Comparison of ENCODE assay signal across 8 cellular contexts in genomic region chr3:52291508-52292181, GRCh38. TPM values are rescaled to one million over a fixed set of nuclear protein-coding genes. Genes with fewer than 3 reads are reported as not detected.
DNase-seq lines count a peak whose midpoint lies in the region; ATAC-seq and TF ChIP-seq lines count a peak whose summit lies in the region.

No MANE protein-coding gene starts in this region.

- H3K9me3 Mint-ChIP-seq in glutamatergic neuron (ENCODE audit: unreplicated experiment), result peaks cover 8% of the 10 kb centered on the region

- H3K9ac ChIP-seq in BLaER1 treated with 17β-estradiol and CSF1 and Interleukin-3, amounts not matched to agents 10 nM and 100 nM, result peak overlapping the region in 5 of 11 experiments; percentile 8 to 93 (median 31); a peak in 4 of 22 replicates

- intact Hi-C loops in tibial artery (cut with DNase I; ENCODE audit: low total_unique reads), result loop anchor here (5.0 kb wide), 2 partner anchors 51 to 116 kb away; no protein-coding TSS in a partner anchor

- peaks cover 0 to 64% (median 26%) of the 10 kb centered on the region in 11 experiments; a peak in 13 of 22 replicates for H4K20me1 ChIP-seq in BLaER1 treated with 17β-estradiol and CSF1 and Interleukin-3, amounts not matched to agents 10 nM and 100 nM

- DNase-seq in HFF-Myc (ENCODE audit: extremely low read depth, low read depth) (no peak), glutamatergic neuron (peak; percentile 78), tibial artery (no peak)
- peak; percentile 78 for DNase-seq in activated CD8-positive, alpha-beta memory T cell treated with anti-CD3 and anti-CD28 coated beads for 24 hours

- H3K27me3 ChIP-seq in BLaER1 treated with 17β-estradiol and CSF1 and Interleukin-3, amounts not matched to agents 10 nM and 100 nM, result no peaks in the 10 kb centered on the region
- H3K27me3 ChIP-seq in tibial artery, result no peaks in the 10 kb centered on the region

- ATAC-seq in GM21367 (IDR thresholded peaks at IDR 0.05; ENCODE audit: unreplicated experiment), result no peak
- ATAC-seq in GM18868 (IDR thresholded peaks at IDR 0.05; ENCODE audit: unreplicated experiment), result no peak
- no peak for ATAC-seq in GM19452 (IDR thresholded peaks at IDR 0.05; ENCODE audit: unreplicated experiment)

- peak; percentile 48 for TF ChIP-seq CTCF in HFF-Myc (IDR thresholded peaks at IDR 0.05; ENCODE audit: low read depth, low read length, missing control alignments)
- TF ChIP-seq CTCF in glutamatergic neuron (IDR thresholded peaks at IDR 0.05; ENCODE audit: partially characterized antibody, unreplicated experiment), result peak; percentile 64
- TF ChIP-seq CTCF in tibial artery (IDR thresholded peaks at IDR 0.05), result peak; percentile 4 to 27

- peaks cover 4% of the 10 kb centered on the region for H3K27me3 Mint-ChIP-seq in glutamatergic neuron (ENCODE audit: unreplicated experiment)

- H3K4me1 Mint-ChIP-seq in glutamatergic neuron (ENCODE audit: low read depth, unreplicated experiment), result peaks cover 19% of the 10 kb centered on the region

- H3K4me2 ChIP-seq in BLaER1 treated with 17β-estradiol and CSF1 and Interleukin-3, amounts not matched to agents 10 nM and 100 nM, result peak overlapping the region in 6 of 11 experiments; percentile 83 to 95 (median 90); a peak in 7 of 22 replicates

- no peaks in the 10 kb centered on the region for H3K36me3 Mint-ChIP-seq in glutamatergic neuron (ENCODE audit: unreplicated experiment)

- peaks cover 18 to 60% (median 43%) of the 10 kb centered on the region in 11 experiments for H3K36me3 ChIP-seq in BLaER1 treated with 17β-estradiol and CSF1 and Interleukin-3, amounts not matched to agents 10 nM and 100 nM
- H3K36me3 ChIP-seq in tibial artery, result peaks cover 0 to 33% (median 16%) of the 10 kb centered on the region in 3 donors

- H3K4me3 ChIP-seq in BLaER1 treated with 17β-estradiol and CSF1 and Interleukin-3, amounts not matched to agents 10 nM and 100 nM, result no peak overlapping the region
- H3K4me3 ChIP-seq in HFF-Myc (replicated peaks; ENCODE audit: low read depth, low read length) (no peak overlapping the region), tibial artery (no peak overlapping the region)

- H3K27ac ChIP-seq in BLaER1 treated with 17β-estradiol and CSF1 and Interleukin-3, amounts not matched to agents 10 nM and 100 nM, result peak overlapping the region in 1 of 11 experiments; percentile 34; a peak in 1 of 22 replicates
- no peak overlapping the region for H3K27ac ChIP-seq in tibial artery

- no peaks in the 10 kb centered on the region for H3K9me3 ChIP-seq in BLaER1 treated with 17β-estradiol and CSF1 and Interleukin-3, amounts not matched to agents 10 nM and 100 nM (replicated peaks in 1 of 11)
- no peaks in the 10 kb centered on the region for H3K9me3 ChIP-seq in tibial artery

- H3K27ac Mint-ChIP-seq in glutamatergic neuron (ENCODE audit: unreplicated experiment), result peak overlapping the region; percentile 46

- H3K4me3 Mint-ChIP-seq in glutamatergic neuron (ENCODE audit: unreplicated experiment), result no peak overlapping the region

- H3K4me1 ChIP-seq in BLaER1 treated with 17β-estradiol and CSF1 and Interleukin-3, amounts not matched to agents 10 nM and 100 nM, result peaks cover 35 to 51% (median 43%) of the 10 kb centered on the region in 10 experiments
- peaks cover 0 to 18% (median 9%) of the 10 kb centered on the region in 4 donors for H3K4me1 ChIP-seq in tibial artery

RNA-seq across cellular contexts. Expression of gene GLYCTK, which starts 4.0 kb away (rescaled TPM):
- 7.5 TPM for total RNA-seq in glutamatergic neuron (ENCODE audit: unreplicated experiment)

RNA-seq across cellular contexts. Expression of gene WDR82, which starts 13.2 kb away (rescaled TPM):
- 118 TPM for total RNA-seq in glutamatergic neuron (ENCODE audit: unreplicated experiment)

RNA-seq across cellular contexts. Expression of gene DNAH1, which starts 24.5 kb away (rescaled TPM):
- total RNA-seq in glutamatergic neuron (ENCODE audit: unreplicated experiment), result 8.9 TPM

RNA-seq across cellular contexts. Expression of gene PPM1M, which starts 46.1 kb away (rescaled TPM):
- 7.8 TPM for total RNA-seq in glutamatergic neuron (ENCODE audit: unreplicated experiment)

RNA-seq across cellular contexts. Expression of gene TWF2, which starts 52.7 kb away (rescaled TPM):
- total RNA-seq in glutamatergic neuron (ENCODE audit: unreplicated experiment), result 45.5 TPM

Comparison
In these comparisons a context has a peak if more than half of its experiments do, and no peak if none do; other contexts are left out.
1. DNase-seq: peak in activated CD8-positive, alpha-beta memory T cell treated with anti-CD3 and anti-CD28 coated beads for 24 hours (single experiment) and glutamatergic neuron (single experiment); none in HFF-Myc (single experiment) and tibial artery (0 of 2).
2. Peak in every context shown above with its lines, with median percentiles within 50 percentile points of each other: CTCF ChIP-seq.